In genomic region chr10:77038412-77038806, GRCh38 we compare ENCODE assay signal across 15 cellular contexts.
DNase-seq lines count a peak whose midpoint lies in the region; ATAC-seq, FAIRE-seq and TF ChIP-seq lines count a peak whose summit lies in the region.
"Had no signal": no experiment of that assay in that cellular context is flagged by ENCODE, and none has a peak within 500 bp of the region (broad histone marks: within the 10 kb centered on the region; RNA-seq: fewer than 3 reads in every experiment).

No MANE protein-coding gene starts in this region.

- WGBS in HepG2 (ENCODE audit: low lambda C conversion rate), result 25% methylated on average over 4 of the region's 4 CpGs
- 91% methylated on average over 4 of the region's 4 CpGs for WGBS in right lobe of liver (ENCODE audit: insufficient coverage, low coverage, low lambda C conversion rate, missing lambda C conversion rate)
- WGBS in K562 (ENCODE audit: insufficient coverage, low coverage, missing lambda C conversion rate), result under 1% methylated on average over 4 of the region's 4 CpGs

- BruUV-seq in HepG2 (replicated peaks; lab: Mats Ljungman, UMichigan) (no TSS peak), K562 (replicated peaks; lab: Mats Ljungman, UMichigan) (no TSS peak)

- H3K9me1 ChIP-seq in K562 (ENCODE audit: control insufficient read depth, insufficient read depth, low read length), result no peaks in the 10 kb centered on the region

- CTCF ChIA-PET in HepG2 (lab: Yijun Ruan, JAX; ENCODE audit: low intra/inter-chr PET ratio, low total read pairs) (no interaction called here), K562 (lab: Yijun Ruan, JAX; ENCODE audit: low intra/inter-chr PET ratio) (no interaction called here)

- no peak overlapping the region for H3K9ac ChIP-seq in HepG2 (ENCODE audit: insufficient read depth, low read depth, low read length)
- no peak overlapping the region for H3K9ac ChIP-seq in K562 (ENCODE audit: insufficient read depth in 1 of 2, low read depth in 2 of 2, low read length in 2 of 2)
- H3K9ac ChIP-seq: BLaER1 treated with 17β-estradiol and CSF1 and Interleukin-3, amounts not matched to agents 10 nM and 100 nM had no signal

- ATAC-seq in HepG2, result no peak
- ATAC-seq in right lobe of liver, result no peak
- ATAC-seq in K562, result no peak

- in situ Hi-C loops in HepG2 (cut with HindIII; ENCODE audit: extremely low pct_ligation_motif_present, low pct_unique_long_range_greater_than_20kb), result no loop called here
- in situ Hi-C loops in K562 (cut with MboI), result no loop called here

- intact Hi-C loops in HepG2 (cut with micrococcal nuclease; ENCODE audit: unreplicated experiment), result no loop called here
- intact Hi-C loops in right lobe of liver (cut with DNase I), result no loop called here
- intact Hi-C loops in K562 (cut with micrococcal nuclease), result no loop called here

- H3K27ac ChIP-seq in HepG2 (ENCODE audit: extremely low read length, insufficient read depth, low read length), result no peak overlapping the region
- no peak overlapping the region for H3K27ac ChIP-seq in right lobe of liver
- no peak overlapping the region for H3K27ac ChIP-seq in K562 (ENCODE audit: extremely low read depth, low read depth, low read length)
- H3K27ac ChIP-seq: BLaER1 treated with 17β-estradiol and CSF1 and Interleukin-3, amounts not matched to agents 10 nM and 100 nM had no signal

- H3K79me2 ChIP-seq in HepG2 (ENCODE audit: insufficient read depth, low read length), result no peaks in the 10 kb centered on the region
- H3K79me2 ChIP-seq in K562 (ENCODE audit: control insufficient read depth, insufficient read depth, low read length), result no peaks in the 10 kb centered on the region

- H3K4me2 ChIP-seq in HepG2 (ENCODE audit: low read depth, low read length), result no peak overlapping the region
- H3K4me2 ChIP-seq in K562 (ENCODE audit: insufficient read depth, low read length), result no peak overlapping the region

- H2AFZ ChIP-seq in HepG2 (ENCODE audit: low read length) (no peak overlapping the region), K562 (ENCODE audit: low read depth, low read length) (no peak overlapping the region)

- H4K20me1 ChIP-seq in HepG2 (ENCODE audit: insufficient read depth, low read length) (no peaks in the 10 kb centered on the region), K562 (replicated peaks; ENCODE audit: control insufficient read depth, insufficient read depth, low read length) (no peaks in the 10 kb centered on the region)
- H4K20me1 ChIP-seq: BLaER1 treated with 17β-estradiol and CSF1 and Interleukin-3, amounts not matched to agents 10 nM and 100 nM had no signal

- H3K9me3 ChIP-seq in HepG2 (ENCODE audit: low read length) (no peaks in the 10 kb centered on the region), right lobe of liver (no peaks in the 10 kb centered on the region), K562 (replicated peaks; ENCODE audit: control insufficient read depth, insufficient read depth, low read depth, low read length) (no peaks in the 10 kb centered on the region)
- H3K9me3 ChIP-seq: BLaER1 treated with 17β-estradiol and CSF1 and Interleukin-3, amounts not matched to agents 10 nM and 100 nM had no signal

- no peak for TF ChIP-seq CTCF in HepG2 (CRISPR knock-in tag; IDR thresholded peaks at IDR 0.05)
- TF ChIP-seq CTCF in right lobe of liver (IDR thresholded peaks at IDR 0.05), result no peak
- no peak for TF ChIP-seq CTCF in K562 (IDR thresholded peaks at IDR 0.05 in 2 of 3, conservative IDR thresholded peaks at IDR 0.05 in 1 of 3; ENCODE audit: insufficient read depth in 2 of 3, low read depth in 1 of 3, low read length in 3 of 3)

- TF ChIP-seq POLR2A in HepG2 (IDR thresholded peaks at IDR 0.05; ENCODE audit: insufficient read depth in 1 of 2, low read depth in 2 of 2, low read length in 2 of 2) (no peak), right lobe of liver (IDR thresholded peaks at IDR 0.05) (no peak), K562 (conservative IDR thresholded peaks at IDR 0.05) (no peak)

- TF ChIP-seq EP300 in HepG2 (IDR thresholded peaks at IDR 0.05; ENCODE audit: low read depth in 2 of 2, low read length in 2 of 2), result no peak
- TF ChIP-seq EP300 in HepG2 (CRISPR knock-in tag; IDR thresholded peaks at IDR 0.05; ENCODE audit: borderline replicate concordance), result no peak
- TF ChIP-seq EP300 in K562 (IDR thresholded peaks at IDR 0.05; ENCODE audit: low read length), result no peak

- no peak for TF ChIP-seq RAD21 in HepG2 (CRISPR knock-in tag; IDR thresholded peaks at IDR 0.05)
- TF ChIP-seq RAD21 in K562 (CRISPR knock-in tag; conservative IDR thresholded peaks at IDR 0.05 in 1 of 2, IDR thresholded peaks at IDR 0.05 in 1 of 2), result no peak

- H3K4me1 ChIP-seq in HepG2 (ENCODE audit: insufficient read depth, low read length) (no peaks in the 10 kb centered on the region), right lobe of liver (peaks cover 0 to 14% (median 0%) of the 10 kb centered on the region in 4 donors), K562 (replicated peaks in 1 of 2; ENCODE audit: control insufficient read depth in 2 of 2, insufficient read depth in 2 of 2, low read length in 2 of 2) (no peaks in the 10 kb centered on the region)

- DNase-seq in HepG2 (ENCODE audit: low spot score), result no peak
- DNase-seq in right lobe of liver, result no peak
- no peak for DNase-seq in K562 (ENCODE audit: extremely low read depth in 1 of 4, low spot score in 3 of 4)
- peak; percentile 24 for DNase-seq in islet precursor cell
- DNase-seq in NCI-H510A (lab: John Stamatoyannopoulos, UW), result no peak
- DNase-seq in T-helper 1 cell, result no peak
- DNase-seq in COR-L47 (lab: John Stamatoyannopoulos, UW), result no peak
- no peak for DNase-seq in 8988T
- DNase-seq: DMS 273 treated with DMSO at 0.1 percent for 48 hours, GOT3, HFFc6, MV-4-11, NCI-H1930 had no signal

- peaks cover 0 to 9% of the 10 kb centered on the region in 2 experiments; a peak in 1 of 5 replicates for H3K27me3 ChIP-seq in HepG2 (ENCODE audit: control insufficient read depth in 1 of 2, insufficient read depth in 2 of 2, low read length in 2 of 2)
- H3K27me3 ChIP-seq in right lobe of liver, result no peaks in the 10 kb centered on the region
- no peaks in the 10 kb centered on the region for H3K27me3 ChIP-seq in K562 (ENCODE audit: control insufficient read depth in 2 of 2, insufficient read depth in 2 of 2, low read length in 2 of 2)
- H3K27me3 ChIP-seq: BLaER1 treated with 17β-estradiol and CSF1 and Interleukin-3, amounts not matched to agents 10 nM and 100 nM had no signal

- no peak for FAIRE-seq in HepG2 (lab: Jason Lieb, UNC)
- FAIRE-seq in K562 (lab: Jason Lieb, UNC), result no peak
- FAIRE-seq: GM12892 had no signal

- POLR2A ChIA-PET in HepG2 (lab: Yijun Ruan, JAX), result no interaction called here
- POLR2A ChIA-PET in K562 (lab: Yijun Ruan, JAX), result no interaction called here

- H3K4me3 ChIP-seq in HepG2 (replicated peaks in 1 of 3; ENCODE audit: insufficient read depth in 1 of 3, low read depth in 2 of 3, low read length in 3 of 3) (no peak overlapping the region), right lobe of liver (no peak overlapping the region), K562 (no peak overlapping the region)
- H3K4me3 ChIP-seq: BLaER1 treated with 17β-estradiol and CSF1 and Interleukin-3, amounts not matched to agents 10 nM and 100 nM had no signal

- H3K36me3 ChIP-seq in HepG2 (replicated peaks in 1 of 2; ENCODE audit: control insufficient read depth in 1 of 2, insufficient read depth in 2 of 2, low read length in 2 of 2) (no peaks in the 10 kb centered on the region), right lobe of liver (no peaks in the 10 kb centered on the region), K562 (ENCODE audit: control insufficient read depth, insufficient read depth, low read length) (no peaks in the 10 kb centered on the region)

TF ChIP-seq in HepG2, 621 proteins besides CTCF, POLR2A, EP300 and RAD21:
- peak; percentile 87 for TF ChIP-seq CEBPB (IDR thresholded peaks at IDR 0.05; ENCODE audit: borderline replicate concordance, low read depth, low read length)
- TF ChIP-seq THRA (CRISPR knock-in tag; IDR thresholded peaks at IDR 0.05; ENCODE audit: borderline replicate concordance), result no peak

TF ChIP-seq in K562, 482 proteins besides CTCF, POLR2A, EP300 and RAD21:
- no peak for TF ChIP-seq CEBPG (CRISPR knock-in tag; IDR thresholded peaks at IDR 0.05)
- TF ChIP-seq CEBPG (tag; conservative IDR thresholded peaks at IDR 0.05 in 1 of 2, IDR thresholded peaks at IDR 0.05 in 1 of 2), result peak; percentile 25 to 79; a peak in 2 of 4 replicates
- no peak for TF ChIP-seq GMEB1 (CRISPR knock-in tag; IDR thresholded peaks at IDR 0.05)
- TF ChIP-seq CEBPB (tag; IDR thresholded peaks at IDR 0.05), result peak; percentile 55

Comparison
In these comparisons a context has a peak if more than half of its experiments do, and no peak if none do; other contexts are left out.
1. Of the 241 proteins assayed by ChIP-seq in both HepG2 and K562: peak only in HepG2: none; only in K562: CEBPG; in both: CEBPB; in neither: 239.